In the genomic region with DNA sequence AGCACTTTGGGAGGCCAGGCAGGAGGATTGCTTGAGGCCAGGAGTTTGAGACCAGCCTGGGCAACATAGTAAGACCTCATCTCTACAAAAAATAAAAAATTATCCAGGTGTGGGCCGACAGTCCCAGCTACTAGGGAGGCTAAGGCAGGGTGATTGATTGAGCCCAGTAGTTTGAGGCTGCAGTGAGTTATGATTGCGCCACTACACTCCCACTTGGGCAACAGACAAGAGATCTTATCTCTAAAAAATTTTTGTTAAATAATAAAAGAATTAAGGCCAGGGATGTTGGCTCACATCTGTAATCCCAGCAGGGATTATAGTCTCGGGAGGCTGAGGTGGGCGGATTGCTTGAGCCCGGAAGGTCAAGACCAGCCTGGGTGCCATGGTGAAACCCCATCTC, we compare ENCODE assay signal across 29 cellular contexts. TPM values are rescaled to one million over a fixed set of nuclear protein-coding genes. Genes with fewer than 3 reads are reported as not detected.
A peak's percentile ranks its signal among the peaks of the same experiment; 100 is the strongest.
DNase-seq lines count a peak whose midpoint lies in the region; ATAC-seq, FAIRE-seq and TF ChIP-seq lines count a peak whose summit lies in the region.
"Had no signal": no experiment of that assay in that cellular context is flagged by ENCODE, and none has a peak within 500 bp of the region (broad histone marks: within the 10 kb centered on the region; RNA-seq: fewer than 3 reads in every experiment).

No MANE protein-coding gene starts in this region.

- no peak overlapping the region for H3K4me2 ChIP-seq in K562 (ENCODE audit: insufficient read depth, low read length)
- H3K4me2 ChIP-seq: PC-9 had no signal

- FAIRE-seq in K562 (lab: Jason Lieb, UNC) (no peak), small intestine (lab: Jason Lieb, UNC) (no peak)
- FAIRE-seq: GM12891, keratinocyte, urothelium cell line had no signal

- H3K79me2 ChIP-seq in K562 (ENCODE audit: control insufficient read depth, insufficient read depth, low read length) = no peaks in the 10 kb centered on the region
- H3K79me2 ChIP-seq: parathyroid adenoma had no signal

- no peaks in the 10 kb centered on the region for H3K27me3 Mint-ChIP-seq in activated naive CD4-positive, alpha-beta T cell treated with anti-CD3 and anti-CD28 coated beads, Interleukin-2, amount 10 ng/mL, durations not matched to agents 7 days and 5 days
- H3K27me3 Mint-ChIP-seq in stimulated activated memory B cell treated with anti-CD40 and anti-IgM and Interleukin-4, amounts not matched to agents 10 μg/mL and 1 μg/mL and 100 μg/mL, for 72 hours = no peaks in the 10 kb centered on the region
- H3K27me3 Mint-ChIP-seq: dendritic cell treated with granulocyte-macrophage colony-stimulating factor and Interleukin-4, amounts not matched to agents 40 ng/mL and 50 ng/mL, for 4 days; stimulated activated naive CD8-positive, alpha-beta T cell treated with anti-CD3 and anti-CD28 coated beads, Interleukin-15, Interleukin-2, amounts not matched to agents 100 ng/mL and 50 ng/mL, for 24 hours had no signal

- H3K9me3 Mint-ChIP-seq in activated naive CD4-positive, alpha-beta T cell treated with anti-CD3 and anti-CD28 coated beads, Interleukin-2, amount 10 ng/mL, durations not matched to agents 7 days and 5 days = no peaks in the 10 kb centered on the region
- peaks cover 0 to 3% of the 10 kb centered on the region in 2 donors for H3K9me3 Mint-ChIP-seq in activated naive CD4-positive, alpha-beta T cell treated with anti-CD3 and anti-CD28 coated beads, Interleukin-2, amount 50 U/mL, for 72 hours
- H3K9me3 Mint-ChIP-seq in stimulated activated memory B cell treated with anti-CD40 and anti-IgM and Interleukin-4, amounts not matched to agents 10 μg/mL and 1 μg/mL and 100 μg/mL, for 72 hours = peaks cover 5% of the 10 kb centered on the region
- H3K9me3 Mint-ChIP-seq: activated T-helper 2 cell treated with anti-CD3 and anti-CD28 coated beads, Interferon-gamma antibody, Interleukin-2, Interleukin-4, amounts not matched to agents 10 μg/mL and 5 μg/mL and 100 μg/mL, durations not matched to agents 14 hours and 24 hours and 36 hours; dendritic cell treated with granulocyte-macrophage colony-stimulating factor and Interleukin-4, amounts not matched to agents 40 ng/mL and 50 ng/mL, for 4 days; stimulated activated naive CD8-positive, alpha-beta T cell treated with anti-CD3 and anti-CD28 coated beads, Interleukin-15, Interleukin-2, amounts not matched to agents 100 ng/mL and 50 ng/mL, for 24 hours had no signal

- peaks cover 40% of the 10 kb centered on the region for H3K36me3 Mint-ChIP-seq in activated naive CD4-positive, alpha-beta T cell treated with anti-CD3 and anti-CD28 coated beads, Interleukin-2, amount 10 ng/mL, durations not matched to agents 7 days and 5 days
- H3K36me3 Mint-ChIP-seq in activated naive CD4-positive, alpha-beta T cell treated with anti-CD3 and anti-CD28 coated beads, Interleukin-2, amount 50 U/mL, for 72 hours = peaks cover 22 to 36% of the 10 kb centered on the region in 2 donors
- H3K36me3 Mint-ChIP-seq in stimulated activated memory B cell treated with anti-CD40 and anti-IgM and Interleukin-4, amounts not matched to agents 10 μg/mL and 1 μg/mL and 100 μg/mL, for 72 hours = peaks cover 46% of the 10 kb centered on the region

- CTCF ChIA-PET in activated naive CD4-positive, alpha-beta T cell treated with anti-CD3 and anti-CD28 coated beads, Interleukin-2, amount 10 ng/mL, durations not matched to agents 7 days and 5 days (lab: Charles Lee) = interaction anchor here (1.0 to 2.0 kb wide), 6 partner anchors 10 to 406 kb away, joined by 3 to 7 read pairs (median 4); no protein-coding TSS in a partner anchor
- CTCF ChIA-PET in K562 (lab: Yijun Ruan, JAX; ENCODE audit: low intra/inter-chr PET ratio) = no interaction called here

- no peak overlapping the region for H3K9ac ChIP-seq in K562 (ENCODE audit: insufficient read depth in 1 of 2, low read depth in 2 of 2, low read length in 2 of 2)
- H3K9ac ChIP-seq: parathyroid adenoma had no signal

- no peaks in the 10 kb centered on the region for H3K9me1 ChIP-seq in K562 (ENCODE audit: control insufficient read depth, insufficient read depth, low read length)

- intact Hi-C loops in K562 (cut with micrococcal nuclease) = no loop called here

- BruUV-seq in K562 (replicated peaks; lab: Mats Ljungman, UMichigan) = no TSS peak

- DNase-seq in activated naive CD4-positive, alpha-beta T cell treated with anti-CD3 and anti-CD28 coated beads, Interleukin-2, amount 10 ng/mL, durations not matched to agents 7 days and 5 days = no peak
- no peak for DNase-seq in activated naive CD4-positive, alpha-beta T cell treated with anti-CD3 and anti-CD28 coated beads, Interleukin-2, amount 50 U/mL, for 72 hours (ENCODE audit: low spot score in 2 of 2)
- peak; percentile 30 for DNase-seq in NCI-H226
- no peak for DNase-seq in K562 (ENCODE audit: extremely low read depth in 1 of 4, low spot score in 3 of 4)
- no peak for DNase-seq in OCI-M1 (lab: John Stamatoyannopoulos, UW)
- no peak for DNase-seq in small intestine
- DNase-seq: activated CD4-positive, alpha-beta T cell treated with anti-CD3 and anti-CD28 coated beads for 4 hours; central memory CD4-positive, alpha-beta T cell; DMS153; foreskin melanocyte; heart left ventricle; left ventricle myocardium inferior; NCI-H1092 treated with DMSO at 0.1 percent for 48 hours; NCI-H187 treated with DMSO at 0.1 percent for 48 hours; NCI-H524; PC-9; retina; stimulated activated CD4-positive, alpha-beta T cell treated with anti-CD3 and anti-CD28 coated beads, Interleukin-1b, Interleukin-23, amount 100 ng/mL, for 48 hours; testis had no signal

- H3K27me3 ChIP-seq in K562 (ENCODE audit: control insufficient read depth in 2 of 2, insufficient read depth in 2 of 2, low read length in 2 of 2) = no peaks in the 10 kb centered on the region
- H3K27me3 ChIP-seq in small intestine (ENCODE audit: control insufficient read depth in 2 of 2, insufficient read depth in 2 of 2, low read length in 2 of 2) = no peaks in the 10 kb centered on the region
- H3K27me3 ChIP-seq: heart left ventricle, testis had no signal

- TF ChIP-seq POLR2A in K562 (conservative IDR thresholded peaks at IDR 0.05) = no peak

- H4K20me1 ChIP-seq in K562 (replicated peaks; ENCODE audit: control insufficient read depth, insufficient read depth, low read length) = no peaks in the 10 kb centered on the region

- H3K27ac ChIP-seq in K562 (ENCODE audit: extremely low read depth, low read depth, low read length) (no peak overlapping the region), small intestine (ENCODE audit: low read depth in 1 of 2, low read length in 1 of 2) (no peak overlapping the region)
- H3K27ac ChIP-seq: heart left ventricle, left ventricle myocardium inferior, parathyroid adenoma, PC-9, testis had no signal

- 25% methylated on average over 5 of the region's 5 CpGs for whole genome bisulfite sequencing in K562 (ENCODE audit: insufficient coverage, low coverage, missing lambda C conversion rate)
- WGBS in small intestine, 3 donors = 82 to 94% (median 91%) methylated on average over 5 of the region's 5 CpGs

- peak overlapping the region; percentile 43 for H3K27ac Mint-ChIP-seq in activated naive CD4-positive, alpha-beta T cell treated with anti-CD3 and anti-CD28 coated beads, Interleukin-2, amount 10 ng/mL, durations not matched to agents 7 days and 5 days
- no peak overlapping the region for H3K27ac Mint-ChIP-seq in activated naive CD4-positive, alpha-beta T cell treated with anti-CD3 and anti-CD28 coated beads, Interleukin-2, amount 50 U/mL, for 72 hours
- H3K27ac Mint-ChIP-seq in stimulated activated memory B cell treated with anti-CD40 and anti-IgM and Interleukin-4, amounts not matched to agents 10 μg/mL and 1 μg/mL and 100 μg/mL, for 72 hours = peak overlapping the region; percentile 57
- H3K27ac Mint-ChIP-seq: activated T-helper 2 cell treated with anti-CD3 and anti-CD28 coated beads, Interferon-gamma antibody, Interleukin-2, Interleukin-4, amounts not matched to agents 10 μg/mL and 5 μg/mL and 100 μg/mL, durations not matched to agents 14 hours and 24 hours and 36 hours; dendritic cell treated with granulocyte-macrophage colony-stimulating factor and Interleukin-4, amounts not matched to agents 40 ng/mL and 50 ng/mL, for 4 days; stimulated activated naive CD8-positive, alpha-beta T cell treated with anti-CD3 and anti-CD28 coated beads, Interleukin-15, Interleukin-2, amounts not matched to agents 100 ng/mL and 50 ng/mL, for 24 hours had no signal

- H3K4me3 ChIP-seq in K562 (no peak overlapping the region), small intestine (ENCODE audit: low read depth in 1 of 2, low read length in 2 of 2) (no peak overlapping the region)
- H3K4me3 ChIP-seq: heart left ventricle, left ventricle myocardium inferior, PC-9, testis had no signal

- no peak overlapping the region for H2AFZ ChIP-seq in K562 (ENCODE audit: low read depth, low read length)
- H2AFZ ChIP-seq: parathyroid adenoma, PC-9 had no signal

- H3K36me3 ChIP-seq in K562 (ENCODE audit: control insufficient read depth, insufficient read depth, low read length) (no peaks in the 10 kb centered on the region), small intestine (ENCODE audit: control insufficient read depth in 2 of 2, insufficient read depth in 2 of 2, low read length in 2 of 2) (no peaks in the 10 kb centered on the region)

- TF ChIP-seq CTCF in K562 (IDR thresholded peaks at IDR 0.05 in 2 of 3, conservative IDR thresholded peaks at IDR 0.05 in 1 of 3; ENCODE audit: insufficient read depth in 2 of 3, low read depth in 1 of 3, low read length in 3 of 3) = no peak

- peaks cover 0 to 5% of the 10 kb centered on the region in 2 experiments; a peak in 3 of 5 replicates for H3K4me1 ChIP-seq in K562 (replicated peaks in 1 of 2; ENCODE audit: control insufficient read depth in 2 of 2, insufficient read depth in 2 of 2, low read length in 2 of 2)
- H3K4me1 ChIP-seq in small intestine (ENCODE audit: control insufficient read depth in 2 of 2, insufficient read depth in 1 of 2, low read depth in 1 of 2, low read length in 1 of 2) = no peaks in the 10 kb centered on the region
- H3K4me1 ChIP-seq: testis had no signal

- POLR2A ChIA-PET in K562 (lab: Yijun Ruan, JAX) = interaction anchor here (0.6 to 1.6 kb wide), 2 partner anchors 12 to 137 kb away, joined by 3 read pairs; partner anchors contain the start of gene RPL24

- TF ChIP-seq RAD21 in K562 (CRISPR knock-in tag; conservative IDR thresholded peaks at IDR 0.05 in 1 of 2, IDR thresholded peaks at IDR 0.05 in 1 of 2) = no peak

- TF ChIP-seq EP300 in K562 (IDR thresholded peaks at IDR 0.05; ENCODE audit: low read length) = no peak

- no peak overlapping the region for H3K4me3 Mint-ChIP-seq in activated naive CD4-positive, alpha-beta T cell treated with anti-CD3 and anti-CD28 coated beads, Interleukin-2, amount 10 ng/mL, durations not matched to agents 7 days and 5 days
- no peak overlapping the region for H3K4me3 Mint-ChIP-seq in stimulated activated memory B cell treated with anti-CD40 and anti-IgM and Interleukin-4, amounts not matched to agents 10 μg/mL and 1 μg/mL and 100 μg/mL, for 72 hours
- H3K4me3 Mint-ChIP-seq: dendritic cell treated with granulocyte-macrophage colony-stimulating factor and Interleukin-4, amounts not matched to agents 40 ng/mL and 50 ng/mL, for 4 days; stimulated activated naive CD8-positive, alpha-beta T cell treated with anti-CD3 and anti-CD28 coated beads, Interleukin-15, Interleukin-2, amounts not matched to agents 100 ng/mL and 50 ng/mL, for 24 hours had no signal

- in situ Hi-C loops in K562 (cut with MboI) = loop anchor here (25.0 kb wide), 1 partner anchor 714 kb away; no protein-coding TSS in a partner anchor

- H3K9me3 ChIP-seq in K562 (replicated peaks; ENCODE audit: control insufficient read depth, insufficient read depth, low read depth, low read length) (no peaks in the 10 kb centered on the region), small intestine (ENCODE audit: control insufficient read depth, low read depth) (no peaks in the 10 kb centered on the region)
- H3K9me3 ChIP-seq: heart left ventricle, left ventricle myocardium inferior, testis had no signal

- peaks cover 25% of the 10 kb centered on the region for H3K4me1 Mint-ChIP-seq in activated naive CD4-positive, alpha-beta T cell treated with anti-CD3 and anti-CD28 coated beads, Interleukin-2, amount 10 ng/mL, durations not matched to agents 7 days and 5 days
- peaks cover 56% of the 10 kb centered on the region for H3K4me1 Mint-ChIP-seq in stimulated activated memory B cell treated with anti-CD40 and anti-IgM and Interleukin-4, amounts not matched to agents 10 μg/mL and 1 μg/mL and 100 μg/mL, for 72 hours

- ATAC-seq in activated naive CD4-positive, alpha-beta T cell treated with anti-CD3 and anti-CD28 coated beads, Interleukin-2, amount 50 U/mL, for 72 hours = no peak
- ATAC-seq in K562 = no peak
- no peak for ATAC-seq in stimulated activated memory B cell treated with anti-CD40 and anti-IgM and Interleukin-4, amounts not matched to agents 10 μg/mL and 1 μg/mL and 100 μg/mL, for 72 hours
- ATAC-seq in HG02798 (IDR thresholded peaks at IDR 0.05; ENCODE audit: poor library complexity, unreplicated experiment) = no peak
- ATAC-seq: esophagus mucosa, heart left ventricle had no signal

RNA-seq across cellular contexts. Expression of gene NFKBIZ, which starts 25.8 kb away (rescaled TPM):
- total RNA-seq in activated naive CD4-positive, alpha-beta T cell treated with anti-CD3 and anti-CD28 coated beads, Interleukin-2, amount 50 U/mL, for 72 hours = 10 to 100 TPM; 57.3 to 62.6 TPM
- total RNA-seq in K562 (2011; cell fraction: chromatin; rRNA removed; ENCODE audit: low replicate concordance) = 29.4 and 39.8 TPM in 2 replicates
- 14.0 and 18.4 TPM in 2 replicates for total RNA-seq in K562 (2011; cell fraction: nucleolus; rRNA removed)
- total RNA-seq in K562 (2011; cell fraction: nucleoplasm; rRNA removed) = 16.1 and 21.3 TPM in 2 replicates
- total RNA-seq in K562 (2014; rRNA removed) (4.7 and 5.7 TPM in 2 replicates), K562 (2014; rRNA removed; fragmentation: Illumina TruSeq; extraction: Trizol) (7.7 and 8.9 TPM in 2 replicates), K562 (2015; rRNA removed; fragmentation: Illumina TruSeq; extraction: Trizol) (7.1 TPM in 2 replicates), K562 (2021) (13.7 and 14.2 TPM in 2 replicates)
- polyA plus RNA-seq in K562 (2011; rRNA removed) (6.4 and 6.7 TPM in 2 replicates), K562 (2014; fragmentation: Illumina TruSeq; extraction: Trizol) (2.7 and 3.6 TPM in 2 replicates), K562 (2014; fragmentation: Nextera tagmentation; extraction: Ambion mirVana) (1 to 10 TPM; 1.2 to 1.6 TPM), K562 (2014; rRNA removed) (4.1 and 4.9 TPM in 2 replicates), small intestine (10 to 100 TPM; 10.3 to 27.1 (median 23.7) TPM)
- polyA plus RNA-seq in K562 (2011; cell fraction: cytosol; rRNA removed) = 1.8 and 2.5 TPM in 2 replicates
- polyA plus RNA-seq in K562 (2011; cell fraction: nucleus; rRNA removed) = 24.5 and 25.4 TPM in 2 replicates
- polyA plus RNA-seq in K562 (2012) = 2.3 and 5.2 TPM in 2 replicates
- polyA minus RNA-seq in K562 (2011; rRNA and poly(A)+ RNA removed) = 26.5 and 26.9 TPM in 2 replicates
- polyA minus RNA-seq in K562 (2011; cell fraction: cytosol; rRNA and poly(A)+ RNA removed) = 9.8 and 10.7 TPM in 2 replicates
- polyA minus RNA-seq in K562 (2011; cell fraction: nucleus; rRNA and poly(A)+ RNA removed) = 21.9 and 33.7 TPM in 2 replicates

RNA-seq across cellular contexts. Expression of gene NXPE3, which starts 44.5 kb away (rescaled TPM):
- total RNA-seq in activated naive CD4-positive, alpha-beta T cell treated with anti-CD3 and anti-CD28 coated beads, Interleukin-2, amount 50 U/mL, for 72 hours = 10 to 100 TPM; 17.3 to 21.4 TPM
- total RNA-seq in K562 (2011; cell fraction: chromatin; rRNA removed; ENCODE audit: low replicate concordance) = 2.6 and 3.1 TPM in 2 replicates
- 1.3 and 2.6 TPM in 2 replicates for total RNA-seq in K562 (2011; cell fraction: nucleolus; rRNA removed)
- 3.2 and 3.9 TPM in 2 replicates for total RNA-seq in K562 (2011; cell fraction: nucleoplasm; rRNA removed)
- total RNA-seq in K562 (2014; rRNA removed) = 0.95 and 0.98 TPM in 2 replicates
- 0.80 and 0.86 TPM in 2 replicates for total RNA-seq in K562 (2014; rRNA removed; fragmentation: Illumina TruSeq; extraction: Trizol)
- total RNA-seq in K562 (2015; rRNA removed; fragmentation: Illumina TruSeq; extraction: Trizol) = 0.76 and 0.79 TPM in 2 replicates
- 2.0 and 2.3 TPM in 2 replicates for total RNA-seq in K562 (2021)
- 2.3 and 2.5 TPM in 2 replicates for polyA plus RNA-seq in K562 (2011; rRNA removed)
- 0.94 and 1.7 TPM in 2 replicates for polyA plus RNA-seq in K562 (2011; cell fraction: cytosol; rRNA removed)
- 1.1 and 1.4 TPM in 2 replicates for polyA plus RNA-seq in K562 (2011; cell fraction: nucleus; rRNA removed)
- 1.3 and 2.6 TPM in 2 replicates for polyA plus RNA-seq in K562 (2012)
- 1.6 and 1.7 TPM in 2 replicates for polyA plus RNA-seq in K562 (2014; fragmentation: Illumina TruSeq; extraction: Trizol)
- polyA plus RNA-seq in K562 (2014; fragmentation: Nextera tagmentation; extraction: Ambion mirVana) = under 1 TPM; 0.25 to 0.59 TPM
- 1.2 and 1.7 TPM in 2 replicates for polyA plus RNA-seq in K562 (2014; rRNA removed)
- 2.7 and 2.8 TPM in 2 replicates for polyA minus RNA-seq in K562 (2011; rRNA and poly(A)+ RNA removed)
- polyA minus RNA-seq in K562 (2011; cell fraction: cytosol; rRNA and poly(A)+ RNA removed) = 1.5 and 1.8 TPM in 2 replicates
- 1.7 and 1.8 TPM in 2 replicates for polyA minus RNA-seq in K562 (2011; cell fraction: nucleus; rRNA and poly(A)+ RNA removed)
- polyA plus RNA-seq in small intestine = 1 to 10 TPM in 1 of 3 donors, under 1 TPM in 2; 0.45 to 5.4 (median 0.81) TPM

Comparison
In these comparisons a context has a peak if more than half of its experiments do, and no peak if none do; other contexts are left out.
1. H3K27ac Mint-ChIP-seq: peak in activated naive CD4-positive, alpha-beta T cell treated with anti-CD3 and anti-CD28 coated beads, Interleukin-2, amount 10 ng/mL, durations not matched to agents 7 days and 5 days (single experiment) and stimulated activated memory B cell treated with anti-CD40 and anti-IgM and Interleukin-4, amounts not matched to agents 10 μg/mL and 1 μg/mL and 100 μg/mL, for 72 hours (single experiment); none in activated naive CD4-positive, alpha-beta T cell treated with anti-CD3 and anti-CD28 coated beads, Interleukin-2, amount 50 U/mL, for 72 hours (0 of 2).